Comparison of ENCODE assay signal across 1 cellular context in the genomic region with DNA sequence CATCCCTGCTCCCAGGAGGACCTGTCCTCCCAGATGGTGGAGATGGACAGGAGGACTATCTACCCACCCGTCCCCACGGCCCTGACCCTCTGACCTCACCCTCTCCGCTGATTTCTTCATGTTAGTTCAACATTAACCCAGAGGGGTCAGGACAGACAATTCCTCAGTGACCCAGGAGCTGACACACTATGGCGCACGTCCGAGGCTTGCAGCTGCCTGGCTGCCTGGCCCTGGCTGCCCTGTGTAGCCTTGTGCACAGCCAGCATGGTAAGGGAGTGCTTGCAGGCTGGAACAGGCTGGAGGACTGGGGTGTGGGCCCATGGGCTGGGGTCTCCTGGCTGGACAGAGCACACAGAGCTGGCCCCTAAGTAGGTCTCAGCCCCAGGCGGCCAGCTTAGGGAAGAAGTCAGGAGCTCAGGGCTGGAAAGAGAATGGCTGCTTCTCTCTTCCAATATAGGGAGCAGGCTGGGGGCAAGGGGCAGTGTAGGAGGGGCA.
A peak's percentile ranks its signal among the peaks of the same experiment; 100 is the strongest.
TF ChIP-seq lines count a peak whose summit lies in the region.

A gene (plus strand): TSS at position 166 of the 495 bp plus-strand sequence. CDS start 23 bp downstream, at position 189.

TF ChIP-seq in HepG2, 621 proteins besides CTCF, POLR2A, EP300 and RAD21 (continued from another document and continues in another):
- TF ChIP-seq, protein P1, sequence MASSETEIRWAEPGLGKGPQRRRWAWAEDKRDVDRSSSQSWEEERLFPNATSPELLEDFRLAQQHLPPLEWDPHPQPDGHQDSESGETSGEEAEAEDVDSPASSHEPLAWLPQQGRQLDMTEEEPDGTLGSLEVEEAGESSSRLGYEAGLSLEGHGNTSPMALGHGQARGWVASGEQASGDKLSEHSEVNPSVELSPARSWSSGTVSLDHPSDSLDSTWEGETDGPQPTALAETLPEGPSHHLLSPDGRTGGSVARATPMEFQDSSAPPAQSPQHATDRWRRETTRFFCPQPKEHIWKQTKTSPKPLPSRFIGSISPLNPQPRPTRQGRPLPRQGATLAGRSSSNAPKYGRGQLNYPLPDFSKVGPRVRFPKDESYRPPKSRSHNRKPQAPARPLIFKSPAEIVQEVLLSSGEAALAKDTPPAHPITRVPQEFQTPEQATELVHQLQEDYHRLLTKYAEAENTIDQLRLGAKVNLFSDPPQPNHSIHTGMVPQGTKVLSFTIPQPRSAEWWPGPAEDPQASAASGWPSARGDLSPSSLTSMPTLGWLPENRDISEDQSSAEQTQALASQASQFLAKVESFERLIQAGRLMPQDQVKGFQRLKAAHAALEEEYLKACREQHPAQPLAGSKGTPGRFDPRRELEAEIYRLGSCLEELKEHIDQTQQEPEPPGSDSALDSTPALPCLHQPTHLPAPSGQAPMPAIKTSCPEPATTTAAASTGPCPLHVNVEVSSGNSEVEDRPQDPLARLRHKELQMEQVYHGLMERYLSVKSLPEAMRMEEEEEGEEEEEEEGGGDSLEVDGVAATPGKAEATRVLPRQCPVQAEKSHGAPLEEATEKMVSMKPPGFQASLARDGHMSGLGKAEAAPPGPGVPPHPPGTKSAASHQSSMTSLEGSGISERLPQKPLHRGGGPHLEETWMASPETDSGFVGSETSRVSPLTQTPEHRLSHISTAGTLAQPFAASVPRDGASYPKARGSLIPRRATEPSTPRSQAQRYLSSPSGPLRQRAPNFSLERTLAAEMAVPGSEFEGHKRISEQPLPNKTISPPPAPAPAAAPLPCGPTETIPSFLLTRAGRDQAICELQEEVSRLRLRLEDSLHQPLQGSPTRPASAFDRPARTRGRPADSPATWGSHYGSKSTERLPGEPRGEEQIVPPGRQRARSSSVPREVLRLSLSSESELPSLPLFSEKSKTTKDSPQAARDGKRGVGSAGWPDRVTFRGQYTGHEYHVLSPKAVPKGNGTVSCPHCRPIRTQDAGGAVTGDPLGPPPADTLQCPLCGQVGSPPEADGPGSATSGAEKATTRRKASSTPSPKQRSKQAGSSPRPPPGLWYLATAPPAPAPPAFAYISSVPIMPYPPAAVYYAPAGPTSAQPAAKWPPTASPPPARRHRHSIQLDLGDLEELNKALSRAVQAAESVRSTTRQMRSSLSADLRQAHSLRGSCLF (CRISPR knock-in tag; IDR thresholded peaks at IDR 0.05; ENCODE audit: borderline replicate concordance), result no peak; the same call in 1 of the 2 replicates
- TF ChIP-seq, protein P2, sequence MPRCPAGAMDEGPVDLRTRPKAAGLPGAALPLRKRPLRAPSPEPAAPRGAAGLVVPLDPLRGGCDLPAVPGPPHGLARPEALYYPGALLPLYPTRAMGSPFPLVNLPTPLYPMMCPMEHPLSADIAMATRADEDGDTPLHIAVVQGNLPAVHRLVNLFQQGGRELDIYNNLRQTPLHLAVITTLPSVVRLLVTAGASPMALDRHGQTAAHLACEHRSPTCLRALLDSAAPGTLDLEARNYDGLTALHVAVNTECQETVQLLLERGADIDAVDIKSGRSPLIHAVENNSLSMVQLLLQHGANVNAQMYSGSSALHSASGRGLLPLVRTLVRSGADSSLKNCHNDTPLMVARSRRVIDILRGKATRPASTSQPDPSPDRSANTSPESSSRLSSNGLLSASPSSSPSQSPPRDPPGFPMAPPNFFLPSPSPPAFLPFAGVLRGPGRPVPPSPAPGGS (CRISPR knock-in tag; IDR thresholded peaks at IDR 0.05), result 0 out of 2 replicates have a peak, but pooled peaks have one; percentile 29
- TF ChIP-seq ZNF441 (CRISPR knock-in tag; IDR thresholded peaks at IDR 0.05; ENCODE audit: borderline replicate concordance) (peak; percentile 65; the same call in 1 of the 2 replicates), ZNF605 (CRISPR knock-in tag; IDR thresholded peaks at IDR 0.05) (peak; percentile 93; the same call in 1 of the 2 replicates), RFXANK (CRISPR knock-in tag; IDR thresholded peaks at IDR 0.05) (0 out of 2 replicates have a peak, but pooled peaks have one; percentile 21), HOXD1 (CRISPR knock-in tag; IDR thresholded peaks at IDR 0.05) (peak; percentile 76), POLR2AphosphoS2 (IDR thresholded peaks at IDR 0.05; ENCODE audit: low read depth, low read length) (0 out of 2 replicates have a peak, but pooled peaks have one; percentile 62), ZNF670 (CRISPR knock-in tag; IDR thresholded peaks at IDR 0.05; ENCODE audit: borderline replicate concordance) (peak; percentile 83; the same call in 1 of the 2 replicates), BHLHE40 (IDR thresholded peaks at IDR 0.05; ENCODE audit: low read length) (no peak; the same call in 1 of the 2 replicates), ZFY (CRISPR knock-in tag; IDR thresholded peaks at IDR 0.05) (no peak; the same call in 1 of the 2 replicates), ISL2 (CRISPR knock-in tag; IDR thresholded peaks at IDR 0.05) (peak; percentile 87), ZC3H13 (CRISPR knock-in tag; IDR thresholded peaks at IDR 0.05) (0 out of 2 replicates have a peak, but pooled peaks have one; percentile 44), ZNF30 (CRISPR knock-in tag; IDR thresholded peaks at IDR 0.05) (no peak), ADNP (CRISPR knock-in tag; IDR thresholded peaks at IDR 0.05) (no peak), TRIM24 (CRISPR knock-in tag; IDR thresholded peaks at IDR 0.05) (no peak), ZNF12 (CRISPR knock-in tag; IDR thresholded peaks at IDR 0.05) (peak; percentile 46; the same call in 1 of the 2 replicates), ZMYM4 (CRISPR knock-in tag; IDR thresholded peaks at IDR 0.05) (peak; percentile 58), MTA1 (CRISPR knock-in tag; IDR thresholded peaks at IDR 0.05; ENCODE audit: borderline replicate concordance) (peak; percentile 77; the same call in 1 of the 2 replicates), YEATS2 (CRISPR knock-in tag; IDR thresholded peaks at IDR 0.05; ENCODE audit: borderline replicate concordance) (no peak), ZNF660 (CRISPR knock-in tag; IDR thresholded peaks at IDR 0.05; ENCODE audit: borderline replicate concordance, low read depth) (no peak), RARG (CRISPR knock-in tag; IDR thresholded peaks at IDR 0.05; ENCODE audit: low read depth) (0 out of 2 replicates have a peak, but pooled peaks have one; percentile 42), MEIS1 (CRISPR knock-in tag; IDR thresholded peaks at IDR 0.05; ENCODE audit: borderline replicate concordance) (no peak; the same call in none of the 2 replicates)
- TF ChIP-seq, protein P3, sequence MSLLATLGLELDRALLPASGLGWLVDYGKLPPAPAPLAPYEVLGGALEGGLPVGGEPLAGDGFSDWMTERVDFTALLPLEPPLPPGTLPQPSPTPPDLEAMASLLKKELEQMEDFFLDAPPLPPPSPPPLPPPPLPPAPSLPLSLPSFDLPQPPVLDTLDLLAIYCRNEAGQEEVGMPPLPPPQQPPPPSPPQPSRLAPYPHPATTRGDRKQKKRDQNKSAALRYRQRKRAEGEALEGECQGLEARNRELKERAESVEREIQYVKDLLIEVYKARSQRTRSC (CRISPR knock-in tag; IDR thresholded peaks at IDR 0.05; ENCODE audit: low read depth), result no peak
- TF ChIP-seq, protein P4, sequence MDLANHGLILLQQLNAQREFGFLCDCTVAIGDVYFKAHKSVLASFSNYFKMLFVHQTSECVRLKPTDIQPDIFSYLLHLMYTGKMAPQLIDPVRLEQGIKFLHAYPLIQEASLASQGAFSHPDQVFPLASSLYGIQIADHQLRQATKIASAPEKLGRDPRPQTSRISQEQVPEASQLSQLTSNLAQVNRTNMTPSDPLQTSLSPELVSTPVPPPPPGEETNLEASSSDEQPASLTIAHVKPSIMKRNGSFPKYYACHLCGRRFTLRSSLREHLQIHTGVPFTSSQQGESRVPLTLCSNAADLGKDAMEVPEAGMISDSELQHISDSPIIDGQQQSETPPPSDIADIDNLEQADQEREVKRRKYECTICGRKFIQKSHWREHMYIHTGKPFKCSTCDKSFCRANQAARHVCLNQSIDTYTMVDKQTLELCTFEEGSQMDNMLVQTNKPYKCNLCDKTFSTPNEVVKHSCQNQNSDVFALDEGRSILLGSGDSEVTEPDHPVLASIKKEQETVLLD (CRISPR knock-in tag; IDR thresholded peaks at IDR 0.05; ENCODE audit: low read depth), result peak; percentile 39; the same call in 1 of the 2 replicates
- TF ChIP-seq, protein P5, sequence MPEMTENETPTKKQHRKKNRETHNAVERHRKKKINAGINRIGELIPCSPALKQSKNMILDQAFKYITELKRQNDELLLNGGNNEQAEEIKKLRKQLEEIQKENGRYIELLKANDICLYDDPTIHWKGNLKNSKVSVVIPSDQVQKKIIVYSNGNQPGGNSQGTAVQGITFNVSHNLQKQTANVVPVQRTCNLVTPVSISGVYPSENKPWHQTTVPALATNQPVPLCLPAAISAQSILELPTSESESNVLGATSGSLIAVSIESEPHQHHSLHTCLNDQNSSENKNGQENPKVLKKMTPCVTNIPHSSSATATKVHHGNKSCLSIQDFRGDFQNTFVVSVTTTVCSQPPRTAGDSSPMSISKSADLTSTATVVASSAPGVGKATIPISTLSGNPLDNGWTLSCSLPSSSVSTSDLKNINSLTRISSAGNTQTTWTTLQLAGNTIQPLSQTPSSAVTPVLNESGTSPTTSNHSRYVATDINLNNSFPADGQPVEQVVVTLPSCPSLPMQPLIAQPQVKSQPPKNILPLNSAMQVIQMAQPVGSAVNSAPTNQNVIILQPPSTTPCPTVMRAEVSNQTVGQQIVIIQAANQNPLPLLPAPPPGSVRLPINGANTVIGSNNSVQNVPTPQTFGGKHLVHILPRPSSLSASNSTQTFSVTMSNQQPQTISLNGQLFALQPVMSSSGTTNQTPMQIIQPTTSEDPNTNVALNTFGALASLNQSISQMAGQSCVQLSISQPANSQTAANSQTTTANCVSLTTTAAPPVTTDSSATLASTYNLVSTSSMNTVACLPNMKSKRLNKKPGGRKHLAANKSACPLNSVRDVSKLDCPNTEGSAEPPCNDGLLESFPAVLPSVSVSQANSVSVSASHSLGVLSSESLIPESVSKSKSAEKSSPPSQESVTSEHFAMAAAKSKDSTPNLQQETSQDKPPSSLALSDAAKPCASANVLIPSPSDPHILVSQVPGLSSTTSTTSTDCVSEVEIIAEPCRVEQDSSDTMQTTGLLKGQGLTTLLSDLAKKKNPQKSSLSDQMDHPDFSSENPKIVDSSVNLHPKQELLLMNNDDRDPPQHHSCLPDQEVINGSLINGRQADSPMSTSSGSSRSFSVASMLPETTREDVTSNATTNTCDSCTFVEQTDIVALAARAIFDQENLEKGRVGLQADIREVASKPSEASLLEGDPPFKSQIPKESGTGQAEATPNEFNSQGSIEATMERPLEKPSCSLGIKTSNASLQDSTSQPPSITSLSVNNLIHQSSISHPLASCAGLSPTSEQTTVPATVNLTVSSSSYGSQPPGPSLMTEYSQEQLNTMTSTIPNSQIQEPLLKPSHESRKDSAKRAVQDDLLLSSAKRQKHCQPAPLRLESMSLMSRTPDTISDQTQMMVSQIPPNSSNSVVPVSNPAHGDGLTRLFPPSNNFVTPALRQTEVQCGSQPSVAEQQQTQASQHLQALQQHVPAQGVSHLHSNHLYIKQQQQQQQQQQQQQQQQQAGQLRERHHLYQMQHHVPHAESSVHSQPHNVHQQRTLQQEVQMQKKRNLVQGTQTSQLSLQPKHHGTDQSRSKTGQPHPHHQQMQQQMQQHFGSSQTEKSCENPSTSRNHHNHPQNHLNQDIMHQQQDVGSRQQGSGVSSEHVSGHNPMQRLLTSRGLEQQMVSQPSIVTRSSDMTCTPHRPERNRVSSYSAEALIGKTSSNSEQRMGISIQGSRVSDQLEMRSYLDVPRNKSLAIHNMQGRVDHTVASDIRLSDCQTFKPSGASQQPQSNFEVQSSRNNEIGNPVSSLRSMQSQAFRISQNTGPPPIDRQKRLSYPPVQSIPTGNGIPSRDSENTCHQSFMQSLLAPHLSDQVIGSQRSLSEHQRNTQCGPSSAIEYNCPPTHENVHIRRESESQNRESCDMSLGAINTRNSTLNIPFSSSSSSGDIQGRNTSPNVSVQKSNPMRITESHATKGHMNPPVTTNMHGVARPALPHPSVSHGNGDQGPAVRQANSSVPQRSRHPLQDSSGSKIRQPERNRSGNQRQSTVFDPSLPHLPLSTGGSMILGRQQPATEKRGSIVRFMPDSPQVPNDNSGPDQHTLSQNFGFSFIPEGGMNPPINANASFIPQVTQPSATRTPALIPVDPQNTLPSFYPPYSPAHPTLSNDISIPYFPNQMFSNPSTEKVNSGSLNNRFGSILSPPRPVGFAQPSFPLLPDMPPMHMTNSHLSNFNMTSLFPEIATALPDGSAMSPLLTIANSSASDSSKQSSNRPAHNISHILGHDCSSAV (CRISPR knock-in tag; IDR thresholded peaks at IDR 0.05; ENCODE audit: borderline replicate concordance), result no peak
- TF ChIP-seq, protein P6, sequence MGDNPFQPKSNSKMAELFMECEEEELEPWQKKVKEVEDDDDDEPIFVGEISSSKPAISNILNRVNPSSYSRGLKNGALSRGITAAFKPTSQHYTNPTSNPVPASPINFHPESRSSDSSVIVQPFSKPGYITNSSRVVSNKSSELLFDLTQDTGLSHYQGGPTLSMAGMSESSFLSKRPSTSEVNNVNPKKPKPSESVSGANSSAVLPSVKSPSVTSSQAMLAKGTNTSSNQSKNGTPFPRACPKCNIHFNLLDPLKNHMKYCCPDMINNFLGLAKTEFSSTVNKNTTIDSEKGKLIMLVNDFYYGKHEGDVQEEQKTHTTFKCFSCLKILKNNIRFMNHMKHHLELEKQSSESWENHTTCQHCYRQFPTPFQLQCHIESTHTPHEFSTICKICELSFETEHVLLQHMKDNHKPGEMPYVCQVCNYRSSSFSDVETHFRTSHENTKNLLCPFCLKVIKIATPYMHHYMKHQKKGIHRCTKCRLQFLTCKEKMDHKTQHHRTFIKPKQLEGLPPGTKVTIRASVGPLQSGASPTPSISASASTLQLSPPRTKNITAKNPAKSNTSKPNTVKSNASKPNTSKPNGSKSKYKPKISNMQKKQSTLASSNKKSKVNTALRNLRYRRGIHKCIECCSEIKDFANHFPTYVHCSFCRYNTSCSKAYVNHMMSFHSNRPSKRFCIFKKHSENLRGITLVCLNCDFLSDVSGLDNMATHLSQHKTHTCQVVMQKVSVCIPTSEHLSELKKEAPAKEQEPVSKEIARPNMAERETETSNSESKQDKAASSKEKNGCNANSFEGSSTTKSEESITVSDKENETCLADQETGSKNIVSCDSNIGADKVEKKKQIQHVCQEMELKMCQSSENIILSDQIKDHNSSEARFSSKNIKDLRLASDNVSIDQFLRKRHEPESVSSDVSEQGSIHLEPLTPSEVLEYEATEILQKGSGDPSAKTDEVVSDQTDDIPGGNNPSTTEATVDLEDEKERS (CRISPR knock-in tag; IDR thresholded peaks at IDR 0.05), result no peak; the same call in 1 of the 2 replicates
- TF ChIP-seq, protein P7, sequence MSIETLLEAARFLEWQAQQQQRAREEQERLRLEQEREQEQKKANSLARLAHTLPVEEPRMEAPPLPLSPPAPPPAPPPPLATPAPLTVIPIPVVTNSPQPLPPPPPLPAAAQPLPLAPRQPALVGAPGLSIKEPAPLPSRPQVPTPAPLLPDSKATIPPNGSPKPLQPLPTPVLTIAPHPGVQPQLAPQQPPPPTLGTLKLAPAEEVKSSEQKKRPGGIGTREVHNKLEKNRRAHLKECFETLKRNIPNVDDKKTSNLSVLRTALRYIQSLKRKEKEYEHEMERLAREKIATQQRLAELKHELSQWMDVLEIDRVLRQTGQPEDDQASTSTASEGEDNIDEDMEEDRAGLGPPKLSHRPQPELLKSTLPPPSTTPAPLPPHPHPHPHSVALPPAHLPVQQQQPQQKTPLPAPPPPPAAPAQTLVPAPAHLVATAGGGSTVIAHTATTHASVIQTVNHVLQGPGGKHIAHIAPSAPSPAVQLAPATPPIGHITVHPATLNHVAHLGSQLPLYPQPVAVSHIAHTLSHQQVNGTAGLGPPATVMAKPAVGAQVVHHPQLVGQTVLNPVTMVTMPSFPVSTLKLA (IDR thresholded peaks at IDR 0.05), result 0 out of 2 replicates have a peak, but pooled peaks have one; percentile 9
- TF ChIP-seq, protein P8, sequence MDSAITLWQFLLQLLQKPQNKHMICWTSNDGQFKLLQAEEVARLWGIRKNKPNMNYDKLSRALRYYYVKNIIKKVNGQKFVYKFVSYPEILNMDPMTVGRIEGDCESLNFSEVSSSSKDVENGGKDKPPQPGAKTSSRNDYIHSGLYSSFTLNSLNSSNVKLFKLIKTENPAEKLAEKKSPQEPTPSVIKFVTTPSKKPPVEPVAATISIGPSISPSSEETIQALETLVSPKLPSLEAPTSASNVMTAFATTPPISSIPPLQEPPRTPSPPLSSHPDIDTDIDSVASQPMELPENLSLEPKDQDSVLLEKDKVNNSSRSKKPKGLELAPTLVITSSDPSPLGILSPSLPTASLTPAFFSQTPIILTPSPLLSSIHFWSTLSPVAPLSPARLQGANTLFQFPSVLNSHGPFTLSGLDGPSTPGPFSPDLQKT (CRISPR knock-in tag; IDR thresholded peaks at IDR 0.05; ENCODE audit: borderline replicate concordance), result no peak
